ENCODE assay signal across 8 cellular contexts in the genomic region with DNA sequence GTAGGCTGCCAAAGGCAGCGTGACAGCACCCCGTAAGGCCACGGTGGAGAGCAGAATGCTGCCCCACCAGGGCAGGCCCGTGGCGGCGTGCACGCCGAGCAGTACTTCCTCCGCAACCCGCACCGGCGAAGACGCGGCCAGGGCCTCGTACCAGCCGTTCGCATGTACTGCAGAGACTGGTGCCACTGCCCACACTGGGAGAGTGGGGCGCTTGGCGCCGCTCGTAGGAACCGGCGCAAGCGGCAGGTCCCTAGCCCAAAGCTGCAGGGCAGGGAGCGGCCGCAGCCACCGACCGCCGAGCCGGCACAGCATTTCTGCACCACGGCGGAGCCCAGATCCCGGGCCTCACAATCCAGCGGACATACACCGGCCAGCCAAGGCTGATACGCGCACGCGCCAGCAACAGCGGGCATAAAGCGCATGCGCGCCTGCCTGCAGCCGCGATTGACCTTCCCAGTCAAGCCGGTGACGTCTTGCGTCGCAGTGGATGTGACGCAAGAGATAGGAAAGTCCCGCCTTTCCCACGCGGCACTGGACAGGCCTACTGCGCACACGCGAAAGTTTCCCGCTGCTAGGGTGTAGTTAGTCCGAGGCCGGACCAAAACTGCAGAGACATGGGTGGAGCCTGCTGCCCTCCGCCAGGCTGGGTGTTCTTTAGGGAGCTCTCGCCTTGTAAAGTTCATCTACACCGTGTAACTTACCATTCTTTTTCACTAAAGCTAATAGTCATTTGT. TPM values are rescaled to one million over a fixed set of nuclear protein-coding genes. Genes with fewer than 3 reads are reported as not detected.
A peak's percentile ranks its signal among the peaks of the same experiment; 100 is the strongest.
DNase-seq lines count a peak whose midpoint lies in the region; ATAC-seq and TF ChIP-seq lines count a peak whose summit lies in the region.

A gene with protein sequence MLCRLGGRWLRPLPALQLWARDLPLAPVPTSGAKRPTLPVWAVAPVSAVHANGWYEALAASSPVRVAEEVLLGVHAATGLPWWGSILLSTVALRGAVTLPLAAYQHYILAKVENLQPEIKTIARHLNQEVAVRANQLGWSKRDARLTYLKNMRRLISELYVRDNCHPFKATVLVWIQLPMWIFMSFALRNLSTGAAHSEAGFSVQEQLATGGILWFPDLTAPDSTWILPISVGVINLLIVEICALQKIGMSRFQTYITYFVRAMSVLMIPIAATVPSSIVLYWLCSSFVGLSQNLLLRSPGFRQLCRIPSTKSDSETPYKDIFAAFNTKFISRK (minus strand): TSS at position 379 of the 734 bp plus-strand sequence. CDS start 67 bp downstream, at position 312.

- H3K27me3 ChIP-seq in DOHH2 (ENCODE audit: control insufficient read depth, low read length) (no peaks in the 10 kb centered on the region), Karpas-422 (ENCODE audit: low read length) (no peaks in the 10 kb centered on the region), esophagus muscularis mucosa (no peaks in the 10 kb centered on the region), muscle layer of duodenum (ENCODE audit: low read depth, low read length) (no peaks in the 10 kb centered on the region)

- H3K9me2 ChIP-seq in DOHH2 (replicated peaks; ENCODE audit: control insufficient read depth, low read length) (no peaks in the 10 kb centered on the region), Karpas-422 (replicated peaks; ENCODE audit: insufficient read depth, low read length) (no peaks in the 10 kb centered on the region)

- peak; percentile 89 for ATAC-seq in GM21825 (IDR thresholded peaks at IDR 0.05; ENCODE audit: unreplicated experiment)

- H4K20me1 ChIP-seq in DOHH2 (ENCODE audit: control insufficient read depth, insufficient read depth, low read depth, low read length), result no peaks in the 10 kb centered on the region
- H4K20me1 ChIP-seq in Karpas-422 (ENCODE audit: insufficient read depth, low read depth, low read length), result no peaks in the 10 kb centered on the region

- peak within 1 kb of the TSS; percentile 85 for H3K4me3 ChIP-seq in DOHH2 (ENCODE audit: low read length)
- peak within 1 kb of the TSS; percentile 84 for H3K4me3 ChIP-seq in Karpas-422 (ENCODE audit: low read length)
- peak within 1 kb of the TSS; percentile 72 to 91 (median 82) for H3K4me3 ChIP-seq in esophagus muscularis mucosa
- H3K4me3 ChIP-seq in muscle layer of duodenum (ENCODE audit: low read depth in 1 of 2, low read length in 2 of 2), result peak within 1 kb of the TSS; percentile 83 to 94

- peaks cover 25% of the 10 kb centered on the region for H3K4me1 ChIP-seq in DOHH2 (ENCODE audit: control insufficient read depth, low read length)
- peaks cover 40% of the 10 kb centered on the region for H3K4me1 ChIP-seq in Karpas-422 (ENCODE audit: low read length)
- peaks cover 0 to 29% (median 28%) of the 10 kb centered on the region in 4 donors for H3K4me1 ChIP-seq in esophagus muscularis mucosa
- H3K4me1 ChIP-seq in muscle layer of duodenum (ENCODE audit: control insufficient read depth in 1 of 2, insufficient read depth in 2 of 2, low read length in 2 of 2), result peaks cover 0 to 7% of the 10 kb centered on the region in 2 donors

- H3K9me3 ChIP-seq in DOHH2 (ENCODE audit: control insufficient read depth, insufficient read depth, low read length) (no peaks in the 10 kb centered on the region), Karpas-422 (ENCODE audit: low read length) (no peaks in the 10 kb centered on the region), esophagus muscularis mucosa (no peaks in the 10 kb centered on the region), muscle layer of duodenum (ENCODE audit: control insufficient read depth in 1 of 2, low read length in 2 of 2) (no peaks in the 10 kb centered on the region)

- H3K36me3 ChIP-seq in DOHH2 (ENCODE audit: control insufficient read depth, low read length), result peaks cover 45% of the 10 kb centered on the region
- peaks cover 27% of the 10 kb centered on the region for H3K36me3 ChIP-seq in Karpas-422 (ENCODE audit: insufficient read depth, low read length)
- peaks cover 0 to 11% (median 6%) of the 10 kb centered on the region in 4 donors for H3K36me3 ChIP-seq in esophagus muscularis mucosa
- peaks cover 12 to 22% of the 10 kb centered on the region in 2 donors for H3K36me3 ChIP-seq in muscle layer of duodenum (ENCODE audit: control insufficient read depth in 1 of 2, insufficient read depth in 2 of 2, low read length in 2 of 2)

- H3K27ac ChIP-seq in DOHH2 (ENCODE audit: low read depth, low read length), result peak within 1 kb of the TSS; percentile 94
- H3K27ac ChIP-seq in Karpas-422 (ENCODE audit: low read length), result peak within 1 kb of the TSS; percentile 89
- peak within 1 kb of the TSS; percentile 91 to 97 (median 95) for H3K27ac ChIP-seq in esophagus muscularis mucosa (replicated peaks in 1 of 4)
- peak within 1 kb of the TSS; percentile 99 for H3K27ac ChIP-seq in muscle layer of duodenum (ENCODE audit: low read length)

- no peak for TF ChIP-seq EP300 in esophagus muscularis mucosa (IDR thresholded peaks at IDR 0.05)

- intact Hi-C loops in esophagus muscularis mucosa (cut with DNase I), result loop anchor here (2.0 kb wide), 1 partner anchor 189 kb away; a partner anchor contains a TSS

- H3K79me2 ChIP-seq in DOHH2 (ENCODE audit: control insufficient read depth, low read length) (peaks cover 43% of the 10 kb centered on the region), Karpas-422 (ENCODE audit: low read length) (peaks cover 42% of the 10 kb centered on the region)

- peak within 1 kb of the TSS; percentile 95 for H3K9ac ChIP-seq in Karpas-422 (ENCODE audit: low read length)

- TF ChIP-seq POLR2A in esophagus muscularis mucosa (IDR thresholded peaks at IDR 0.05; ENCODE audit: low read depth), result peak; percentile 78

- peak within 1 kb of the TSS; percentile 62 for H2AFZ ChIP-seq in Karpas-422 (ENCODE audit: low read length)

- peak; percentile 24 for TF ChIP-seq CTCF in DOHH2 (IDR thresholded peaks at IDR 0.05; ENCODE audit: low read depth, low read length, poor library complexity, severe bottlenecking)
- TF ChIP-seq CTCF in esophagus muscularis mucosa (IDR thresholded peaks at IDR 0.05), result peak in 1 of 3 experiments; percentile 4

- H3K4me2 ChIP-seq in DOHH2 (ENCODE audit: low read length) (peak within 1 kb of the TSS; percentile 76), Karpas-422 (ENCODE audit: low read depth, low read length, poor library complexity, severe bottlenecking) (peak within 1 kb of the TSS; percentile 95)

- 3% methylated on average over 18 of the region's 62 CpGs for WGBS in esophagus muscularis mucosa

- DNase-seq in Karpas-422, result peak; percentile 99
- peak; percentile 98 for DNase-seq in RKO (ENCODE audit: low spot score)
- peak; percentile 90 for DNase-seq in activated T-helper 1 cell treated with Interleukin-2 at 50 U/mL for 16 hours (ENCODE audit: low read depth)
- DNase-seq in esophagus muscularis mucosa (ENCODE audit: extremely low spot score), result peak; percentile 99
- DNase-seq in stimulated activated CD8-positive, alpha-beta memory T cell treated with anti-CD3 and anti-CD28 coated beads, Interleukin-7, amount 100 ng/mL, for 4 hours (ENCODE audit: low read depth in 2 of 2), result peak; percentile 93 to 94

- H3F3A ChIP-seq in DOHH2 (ENCODE audit: control insufficient read depth, insufficient read depth), result peaks cover 47% of the 10 kb centered on the region

RNA-seq across cellular contexts. Expression of the gene that starts here (rescaled TPM):
- total RNA-seq in Karpas-422 (2014; rRNA removed; shearing (Covaris generic); ENCODE audit: low replicate concordance), result 14.6 and 15.3 TPM in 2 replicates
- total RNA-seq in esophagus muscularis mucosa, result 10 to 100 TPM; 10.4 to 19.0 (median 12.9) TPM

Comparison
In these comparisons a context has a peak if more than half of its experiments do, and no peak if none do; other contexts are left out.
1. Peak in every context shown above with its lines: DNase-seq, ATAC-seq, H3K4me3 ChIP-seq and H3K27ac ChIP-seq.